In the genomic region with DNA sequence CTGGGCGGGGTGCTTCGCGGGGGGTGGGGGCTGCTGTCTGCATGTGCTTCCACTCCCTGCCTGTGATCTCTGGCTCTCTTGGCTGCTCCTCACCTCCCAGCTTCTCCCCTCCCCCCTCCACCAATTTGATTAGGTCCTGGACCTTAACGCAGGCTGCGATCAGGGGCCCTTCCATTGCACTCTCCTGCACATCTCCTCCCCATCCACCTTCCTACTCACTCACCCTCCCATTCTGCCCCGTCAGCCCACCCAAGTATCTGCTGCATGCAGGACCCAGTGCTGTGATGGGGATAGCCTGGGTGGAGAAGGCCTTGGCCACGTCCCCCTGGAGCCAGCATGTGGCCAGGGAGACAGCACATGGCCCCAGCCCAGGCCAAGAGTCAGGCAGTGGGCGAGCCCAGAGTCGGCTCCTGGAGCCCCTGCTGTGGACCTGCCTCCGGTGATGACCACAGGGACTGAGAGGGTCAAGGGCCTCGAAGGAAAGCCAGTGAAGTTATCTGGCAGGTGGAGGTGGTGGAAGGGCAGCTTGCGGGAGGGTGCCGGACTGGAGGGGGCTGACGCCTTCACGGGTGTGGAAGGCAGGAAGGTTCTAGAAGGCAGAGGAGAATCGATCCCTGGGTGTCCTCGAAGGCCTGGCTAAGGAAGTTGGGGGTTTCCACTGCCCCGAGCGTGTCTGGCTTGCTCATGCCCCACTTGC, we compare ENCODE assay signal across 18 cellular contexts. TPM values are rescaled to one million over a fixed set of nuclear protein-coding genes. Genes with fewer than 3 reads are reported as not detected.
A peak's percentile ranks its signal among the peaks of the same experiment; 100 is the strongest.
DNase-seq lines count a peak whose midpoint lies in the region; ATAC-seq, FAIRE-seq and TF ChIP-seq lines count a peak whose summit lies in the region.
"Had no signal": no experiment of that assay in that cellular context is flagged by ENCODE, and none has a peak within 500 bp of the region (broad histone marks: within the 10 kb centered on the region; RNA-seq: fewer than 3 reads in every experiment).

No MANE protein-coding gene starts in this region.

- no peak overlapping the region for H4K91ac ChIP-seq in mesenchymal stem cell (ENCODE audit: low read length)

- TF ChIP-seq POLR2A in A549 (IDR thresholded peaks at IDR 0.05; ENCODE audit: low read length) (no peak), thyroid gland (IDR thresholded peaks at IDR 0.05) (no peak)

- DNase-seq in A549 (ENCODE audit: low read depth in 1 of 2, low spot score in 1 of 2) (peak in 1 of 2 experiments; percentile 13), H7 (peak; percentile 42), endodermal cell (peak; percentile 39), posterior vena cava (ENCODE audit: low spot score) (peak; percentile 64), thyroid gland (no peak), mesenchymal stem cell (no peak)
- DNase-seq: activated CD8-positive, alpha-beta memory T cell treated with anti-CD3 and anti-CD28 coated beads for 24 hours; activated naive CD4-positive, alpha-beta T cell treated with anti-CD3 and anti-CD28 coated beads, Interleukin-2, amount 50 U/mL, for 16 hours; central memory CD4-positive, alpha-beta T cell; foreskin fibroblast; MV-4-11; NCI-H1694; NCI-H69; retina; RPMI8226 had no signal

- H3K4me3 Mint-ChIP-seq in endodermal cell, result no peak overlapping the region
- H3K4me3 Mint-ChIP-seq: activated T-cell treated with anti-CD3 and anti-CD28 coated beads, Interleukin-2, amount 50 U/mL, for 24 hours had no signal

- no peaks in the 10 kb centered on the region for H3K9me3 Mint-ChIP-seq in endodermal cell
- H3K9me3 Mint-ChIP-seq: activated T-cell treated with anti-CD3 and anti-CD28 coated beads, Interleukin-2, amount 50 U/mL, for 24 hours had no signal

- H3K14ac ChIP-seq in mesenchymal stem cell (ENCODE audit: low read length in 2 of 2), result no peak overlapping the region

- peaks cover 41% of the 10 kb centered on the region for H3K79me1 ChIP-seq in mesenchymal stem cell (replicated peaks; ENCODE audit: low read length, poor library complexity, severe bottlenecking)

- peak overlapping the region; percentile 55 for H3K4me3 ChIP-seq in A549
- no peak overlapping the region for H3K4me3 ChIP-seq in H7 (ENCODE audit: insufficient read depth, low read depth, low read length)
- no peak overlapping the region for H3K4me3 ChIP-seq in endodermal cell (ENCODE audit: low read length)
- no peak overlapping the region for H3K4me3 ChIP-seq in thyroid gland (replicated peaks in 1 of 3)
- no peak overlapping the region for H3K4me3 ChIP-seq in mesenchymal stem cell (ENCODE audit: insufficient read depth in 1 of 2, low read depth in 1 of 2, low read length in 2 of 2)

- CTCF ChIA-PET in A549 (lab: Yijun Ruan, JAX), result interaction anchor here (1.4 to 6.0 kb wide), 5 partner anchors 11 to 117 kb away, joined by 3 to 91 read pairs (median 29); no protein-coding TSS in a partner anchor

- no peaks in the 10 kb centered on the region for H3K27me3 ChIP-seq in H7 (ENCODE audit: control insufficient read depth, insufficient read depth, low read length)
- no peaks in the 10 kb centered on the region for H3K27me3 ChIP-seq in endodermal cell (ENCODE audit: control insufficient read depth, insufficient read depth, low read length, poor library complexity, severe bottlenecking)
- no peaks in the 10 kb centered on the region for H3K27me3 ChIP-seq in thyroid gland
- no peaks in the 10 kb centered on the region for H3K27me3 ChIP-seq in mesenchymal stem cell (ENCODE audit: control insufficient read depth in 1 of 2, insufficient read depth in 1 of 2, low read length in 2 of 2)

- no peak overlapping the region for H2AFZ ChIP-seq in mesenchymal stem cell (ENCODE audit: low read depth, low read length)

- peak overlapping the region; percentile 83 for H3K27ac Mint-ChIP-seq in endodermal cell
- H3K27ac Mint-ChIP-seq: activated T-cell treated with anti-CD3 and anti-CD28 coated beads, Interleukin-2, amount 50 U/mL, for 24 hours had no signal

- no peak overlapping the region for H2BK15ac ChIP-seq in mesenchymal stem cell (ENCODE audit: low read depth, poor library complexity, severe bottlenecking)

- no peak overlapping the region for H3K23ac ChIP-seq in mesenchymal stem cell (ENCODE audit: low read length in 2 of 2)

- H3K36me3 ChIP-seq in H7 (replicated peaks; ENCODE audit: control insufficient read depth, insufficient read depth, low read length) (peaks cover 11% of the 10 kb centered on the region), endodermal cell (ENCODE audit: control insufficient read depth, insufficient read depth, low read length) (peaks cover 70% of the 10 kb centered on the region), thyroid gland (no peaks in the 10 kb centered on the region), mesenchymal stem cell (ENCODE audit: control insufficient read depth in 1 of 2, insufficient read depth in 2 of 2, low read depth in 1 of 2, low read length in 2 of 2) (peaks cover 42 to 76% of the 10 kb centered on the region in 2 experiments)

- H3K4ac ChIP-seq in mesenchymal stem cell (ENCODE audit: low read depth in 1 of 2, low read length in 2 of 2), result no peak overlapping the region

- no peaks in the 10 kb centered on the region for H3K9me3 ChIP-seq in A549
- no peaks in the 10 kb centered on the region for H3K9me3 ChIP-seq in endodermal cell (ENCODE audit: control insufficient read depth, low read length)
- no peaks in the 10 kb centered on the region for H3K9me3 ChIP-seq in thyroid gland
- H3K9me3 ChIP-seq in mesenchymal stem cell (ENCODE audit: control insufficient read depth, low read length), result no peaks in the 10 kb centered on the region

- no peak for TF ChIP-seq EP300 in A549 (IDR thresholded peaks at IDR 0.05)

- no peak overlapping the region for H2AK5ac ChIP-seq in mesenchymal stem cell (ENCODE audit: low read length, severe bottlenecking)

- no peak for FAIRE-seq in A549 (lab: Jason Lieb, UNC)
- FAIRE-seq: GM19239 had no signal

- H3K4me1 Mint-ChIP-seq in endodermal cell, result peaks cover 4% of the 10 kb centered on the region

- no peak overlapping the region for H3K9ac ChIP-seq in endodermal cell (ENCODE audit: extremely low read depth, low read length, poor library complexity, severe bottlenecking)
- no peak overlapping the region for H3K9ac ChIP-seq in mesenchymal stem cell (ENCODE audit: low read length)

- H3K36me3 Mint-ChIP-seq in endodermal cell (ENCODE audit: low read depth), result peaks cover 61% of the 10 kb centered on the region

- H2BK5ac ChIP-seq in mesenchymal stem cell (ENCODE audit: low read depth, low read length, poor library complexity, severe bottlenecking), result no peak overlapping the region

- no peak overlapping the region for H2BK12ac ChIP-seq in mesenchymal stem cell (ENCODE audit: low read length in 2 of 2)

- H3K4me1 ChIP-seq in A549 (peaks cover 82% of the 10 kb centered on the region), endodermal cell (ENCODE audit: control insufficient read depth, insufficient read depth, low read length) (peaks cover 4% of the 10 kb centered on the region), thyroid gland (peaks cover 0 to 4% of the 10 kb centered on the region in 2 donors), mesenchymal stem cell (ENCODE audit: control insufficient read depth, insufficient read depth, low read depth, low read length) (peaks cover 13% of the 10 kb centered on the region)

- no peak for TF ChIP-seq RAD21 in A549 (conservative IDR thresholded peaks at IDR 0.05 in 1 of 2, IDR thresholded peaks at IDR 0.05 in 1 of 2)

- H3K27me3 Mint-ChIP-seq in endodermal cell (ENCODE audit: insufficient read depth), result no peaks in the 10 kb centered on the region

- WGBS in A549 (ENCODE audit: missing lambda C conversion rate), result 69% methylated on average over 17 of the region's 19 CpGs
- WGBS in endodermal cell (ENCODE audit: insufficient coverage in 1 of 2, insufficient read length in 1 of 2), 2 experiments, result 95 to 96% methylated on average over 13 to 19 of the region's 19 CpGs
- WGBS in thyroid gland, 2 donors, result 93 to 94% methylated on average over 17 to 19 of the region's 19 CpGs
- 91% methylated on average over 19 of the region's 19 CpGs for WGBS in mesenchymal stem cell

- ATAC-seq in A549 (no peak), HG03521 (IDR thresholded peaks at IDR 0.05; ENCODE audit: unreplicated experiment) (no peak)

- POLR2A ChIA-PET in A549 (lab: Yijun Ruan, JAX), result no interaction called here

- TF ChIP-seq CTCF in A549 (IDR thresholded peaks at IDR 0.05) (no peak), endodermal cell (conservative IDR thresholded peaks at IDR 0.05) (no peak), thyroid gland (IDR thresholded peaks at IDR 0.05) (no peak)

- H2BK120ac ChIP-seq in mesenchymal stem cell (ENCODE audit: low read depth, low read length), result no peak overlapping the region

- intact Hi-C loops in posterior vena cava (cut with DNase I) (loop anchor here in 1 of 2 donors (5.0 kb wide), 1 partner anchor 104 kb away; no protein-coding TSS in a partner anchor), thyroid gland (cut with DNase I) (loop anchor here (5.0 kb wide), 1 partner anchor 151 kb away; no protein-coding TSS in a partner anchor)

- no peak overlapping the region for H3K18ac ChIP-seq in mesenchymal stem cell (ENCODE audit: low read depth in 1 of 2, low read length in 2 of 2)

- H4K8ac ChIP-seq in mesenchymal stem cell (ENCODE audit: low read length), result no peak overlapping the region

- H3K27ac ChIP-seq in A549 (peak overlapping the region; percentile 96 to 98), endodermal cell (ENCODE audit: low read depth, low read length) (no peak overlapping the region), thyroid gland (no peak overlapping the region), mesenchymal stem cell (ENCODE audit: low read length, poor library complexity, severe bottlenecking) (no peak overlapping the region)

- H3K4me2 ChIP-seq in A549 (peak overlapping the region; percentile 71), mesenchymal stem cell (ENCODE audit: low read length, poor library complexity, severe bottlenecking) (no peak overlapping the region)

TF ChIP-seq in A549, 52 proteins besides CTCF, POLR2A, EP300 and RAD21 (continues in another document):
- no peak for TF ChIP-seq POLR2AphosphoS2 (conservative IDR thresholded peaks at IDR 0.05; ENCODE audit: low read length)
- TF ChIP-seq ZFP36 (IDR thresholded peaks at IDR 0.05; ENCODE audit: borderline replicate concordance, partially characterized antibody), result no peak

RNA-seq across cellular contexts. Expression of a gene that starts 40.7 kb away (rescaled TPM):
- polyA plus RNA-seq in A549 (2011; rRNA removed), result 154 and 212 TPM in 2 replicates
- polyA plus RNA-seq in A549 (2012; cell fraction: cytosol; rRNA removed), result 122 and 170 TPM in 2 replicates
- 500 and 511 TPM in 2 replicates for polyA plus RNA-seq in A549 (2012; cell fraction: nucleus; rRNA removed)
- 133 to 139 TPM (median 134 TPM) in 3 replicates for polyA plus RNA-seq in A549 (2017; fragmentation: RNase III; extraction: RNeasy Plus Mini Kit Qiagen cat#74134 plus additional on column Dnase treatment)
- polyA minus RNA-seq in A549 (2011; rRNA and poly(A)+ RNA removed), result 278 and 313 TPM in 2 replicates
- 31.4 and 32.5 TPM in 2 replicates for total RNA-seq in H7 (2014; rRNA removed; shearing (Covaris generic))
- 100 to 1,000 TPM in 1 of 2 donors, 10 to 100 TPM in 1; 75.6 to 109 TPM for total RNA-seq in endodermal cell
- 48.4 TPM for polyA plus RNA-seq in endodermal cell (2013, experiment 1 of 2)
- 41.1 TPM for polyA plus RNA-seq in endodermal cell (2013, experiment 2 of 2)
- total RNA-seq in posterior vena cava, result 10 to 100 TPM; 35.4 to 39.1 TPM
- 10 to 100 TPM; 17.1 to 23.7 (median 17.8) TPM for total RNA-seq in thyroid gland
- 9.6 TPM for polyA plus RNA-seq in mesenchymal stem cell (2013, experiment 1 of 2)
- 8.0 TPM for polyA plus RNA-seq in mesenchymal stem cell (2013, experiment 2 of 2)

Comparison
In these comparisons a context has a peak if more than half of its experiments do, and no peak if none do; other contexts are left out.
1. DNase-seq: peak in H7 (single experiment), endodermal cell (single experiment) and posterior vena cava (single experiment); none in thyroid gland (0 of 2) and mesenchymal stem cell (single experiment).
2. H3K27ac ChIP-seq: peak in A549 (2 of 2); none in endodermal cell (single experiment), thyroid gland (0 of 3) and mesenchymal stem cell (single experiment).